1 cellular context compared by ENCODE assay signal in the genomic region with DNA sequence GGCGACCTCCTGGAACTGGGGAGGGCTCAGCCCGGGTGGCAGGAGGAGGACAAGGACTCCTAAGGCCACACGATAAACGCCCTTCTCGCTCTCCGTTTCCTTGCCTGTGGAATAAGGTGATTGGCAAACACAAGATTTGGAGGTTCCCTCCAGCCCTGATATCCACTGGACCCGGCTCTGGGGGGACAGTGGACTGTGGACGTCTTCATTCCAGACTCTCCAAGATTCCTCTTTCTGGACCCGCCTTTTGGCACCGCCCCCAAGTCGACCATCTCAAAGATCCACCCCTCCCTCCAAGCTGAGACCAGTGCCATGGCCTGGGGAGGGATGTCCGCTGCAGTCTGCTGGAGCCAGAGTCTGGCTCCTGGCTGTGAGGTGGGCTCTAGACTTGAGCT.
TF ChIP-seq lines count a peak whose summit lies in the region.

No MANE protein-coding gene starts in this region.

TF ChIP-seq in A549, 52 proteins besides CTCF, POLR2A, EP300 and RAD21 (continued from another document):
- TF ChIP-seq KDM1A (IDR thresholded peaks at IDR 0.05; ENCODE audit: low read depth) (no peak), PHF8 (IDR thresholded peaks at IDR 0.05; ENCODE audit: borderline replicate concordance, low read depth) (no peak), ZNF302 (CRISPR knock-in tag; IDR thresholded peaks at IDR 0.05) (no peak), RARB (CRISPR knock-in tag; IDR thresholded peaks at IDR 0.05) (no peak)
- TF ChIP-seq, protein P1, sequence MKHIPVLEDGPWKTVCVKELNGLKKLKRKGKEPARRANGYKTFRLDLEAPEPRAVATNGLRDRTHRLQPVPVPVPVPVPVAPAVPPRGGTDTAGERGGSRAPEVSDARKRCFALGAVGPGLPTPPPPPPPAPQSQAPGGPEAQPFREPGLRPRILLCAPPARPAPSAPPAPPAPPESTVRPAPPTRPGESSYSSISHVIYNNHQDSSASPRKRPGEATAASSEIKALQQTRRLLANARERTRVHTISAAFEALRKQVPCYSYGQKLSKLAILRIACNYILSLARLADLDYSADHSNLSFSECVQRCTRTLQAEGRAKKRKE (CRISPR knock-in tag; IDR thresholded peaks at IDR 0.05; ENCODE audit: low read depth): no peak
